In the genomic region with DNA sequence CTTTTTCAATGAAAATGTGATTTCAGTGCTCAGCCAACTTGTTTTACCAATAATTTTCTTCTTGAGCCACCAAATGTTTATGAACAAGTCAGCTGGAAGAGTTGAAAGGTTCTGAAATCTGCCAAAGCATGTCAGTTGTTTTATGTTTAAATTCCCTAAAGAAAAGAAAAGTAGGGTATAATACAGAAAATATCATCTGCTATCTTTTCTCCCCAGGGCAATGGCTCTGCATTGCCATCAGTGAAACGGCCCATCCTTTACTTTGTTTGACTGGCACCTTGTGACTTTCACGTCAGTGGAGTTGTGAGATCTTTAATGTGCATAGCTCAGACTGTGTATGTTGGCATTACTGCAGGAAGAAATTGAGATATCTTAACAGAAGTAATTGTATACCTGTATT, we compare ENCODE assay signal across 9 cellular contexts.
"Had no signal": no experiment of that assay in that cellular context is flagged by ENCODE, and none has a peak within 500 bp of the region (broad histone marks: within the 10 kb centered on the region; RNA-seq: fewer than 3 reads in every experiment).

No MANE protein-coding gene starts in this region.

- H3K9me3 Mint-ChIP-seq: GM23338, H9, HFFc6 had no signal

- H3K36me3 ChIP-seq: HAP-1 had no signal

- H3K9ac ChIP-seq: GM23248 had no signal

- H3K27ac ChIP-seq: GM23248 had no signal

- DNase-seq: GM23248, GOT3, H7, H9, HCEC 1CT, HFFc6 had no signal

- H3K27ac Mint-ChIP-seq: GM23338, H9, HFFc6 had no signal

- H3K4me1 Mint-ChIP-seq: GM23338, H9 had no signal

- ATAC-seq: GM23338, HCT116 had no signal

- H3K4me2 ChIP-seq: GM23338 had no signal

- H3K4me3 ChIP-seq: GM23248, GM23338, HAP-1 had no signal

- H3K4me3 Mint-ChIP-seq: GM23338, H9, HFFc6 had no signal

- H2AFZ ChIP-seq: GM23248, GM23338 had no signal

- H3K9me3 ChIP-seq: HAP-1 had no signal
